Comparison of ENCODE assay signal across 25 cellular contexts in the genomic region with DNA sequence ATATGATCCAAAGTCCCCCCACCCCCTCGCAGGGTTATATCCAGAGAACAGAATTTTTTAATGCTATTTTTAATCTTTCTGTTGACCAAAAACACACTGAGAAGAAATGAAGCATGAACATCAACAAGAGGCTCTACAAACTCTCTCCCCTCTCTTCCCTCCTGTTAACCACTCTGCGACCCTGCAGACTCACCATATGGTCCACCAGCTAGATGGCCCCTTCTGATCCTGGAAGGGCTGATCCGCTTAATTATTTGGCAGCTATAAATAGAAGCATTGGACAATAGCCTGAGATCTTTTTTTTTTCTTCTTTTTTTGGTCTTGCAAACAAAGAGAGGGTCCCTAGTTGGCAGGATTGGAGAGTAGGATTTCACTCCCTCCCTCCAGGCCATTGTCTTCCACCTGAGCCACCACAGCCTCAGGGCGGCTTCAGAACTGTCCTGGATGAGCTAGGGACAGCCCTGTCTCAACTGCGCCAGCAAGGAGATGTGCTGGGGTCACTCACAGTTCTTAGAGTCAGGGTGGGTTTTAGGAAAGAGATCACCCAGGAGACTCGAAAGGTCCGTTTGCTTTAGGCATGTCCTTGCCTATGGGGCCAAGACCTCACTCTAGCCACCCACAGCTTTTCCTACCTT.
A peak's percentile ranks its signal among the peaks of the same experiment; 100 is the strongest.
DNase-seq lines count a peak whose midpoint lies in the region; ATAC-seq, FAIRE-seq and TF ChIP-seq lines count a peak whose summit lies in the region.
"Had no signal": no experiment of that assay in that cellular context is flagged by ENCODE, and none has a peak within 500 bp of the region (broad histone marks: within the 10 kb centered on the region; RNA-seq: fewer than 3 reads in every experiment).

No MANE protein-coding gene starts in this region.

- no peak overlapping the region for H3K9ac ChIP-seq in H1 (replicated peaks in 1 of 4; ENCODE audit: extremely low read depth in 1 of 4, low read depth in 3 of 4, low read length in 3 of 4)

- peak overlapping the region; percentile 38; the same call in 1 of the 2 replicates for H3K18ac ChIP-seq in H1 (ENCODE audit: extremely low read depth, low read length)

- H4K8ac ChIP-seq in H1 (ENCODE audit: extremely low read depth, insufficient read depth, low read length) = no peak overlapping the region

- H3K36me3 ChIP-seq in H1 (ENCODE audit: control insufficient read depth in 2 of 4, insufficient read depth in 4 of 4, low read length in 3 of 4) = no peaks in the 10 kb centered on the region

- no peak for TF ChIP-seq CTCF in H1 (IDR thresholded peaks at IDR 0.05; ENCODE audit: control extremely low read depth in 1 of 3, insufficient read depth in 1 of 3, low read depth in 1 of 3, low read length in 3 of 3)
- no peak for TF ChIP-seq CTCF in lower leg skin (IDR thresholded peaks at IDR 0.05)

- no peak for TF ChIP-seq RAD21 in H1 (IDR thresholded peaks at IDR 0.05 in 1 of 2, conservative IDR thresholded peaks at IDR 0.05 in 1 of 2; ENCODE audit: low read depth in 2 of 2, low read length in 2 of 2)

- 83% methylated on average over 7 of the region's 7 CpGs; no CpG with 5 or more reads in 1 of the 2 experiments for WGBS in H1 (ENCODE audit: extremely low coverage in 1 of 2, insufficient coverage in 1 of 2, insufficient read length in 1 of 2, insufficient replicate concordance in 2 of 2, low coverage in 1 of 2, low lambda C conversion rate in 2 of 2, missing lambda C conversion rate in 1 of 2), 2 experiments
- 70% methylated on average over 7 of the region's 7 CpGs for WGBS in right cardiac atrium
- 75 to 82% methylated on average over 7 of the region's 7 CpGs for WGBS in lower leg skin, 2 donors

- no peak overlapping the region for H2BK20ac ChIP-seq in H1 (ENCODE audit: low read length)

- DNase-seq in NCI-H2227 (lab: John Stamatoyannopoulos, UW; ENCODE audit: unreplicated experiment) = peak; percentile 6
- no peak for DNase-seq in NCI-H2227 treated with DMSO at 0.1 percent for 48 hours (lab: John Stamatoyannopoulos, UW)
- peak; percentile 42 for DNase-seq in NCI-H345 (lab: John Stamatoyannopoulos, UW)
- DNase-seq in H1 (ENCODE audit: low read depth in 1 of 2, low spot score in 2 of 2) = no peak
- DNase-seq in right cardiac atrium = no peak
- no peak for DNase-seq in RKO (ENCODE audit: low spot score)
- DNase-seq in lower leg skin (ENCODE audit: low spot score in 2 of 2) = no peak
- DNase-seq in COLO829 (ENCODE audit: low spot score) = no peak
- DNase-seq: activated CD4-positive, alpha-beta T cell treated with anti-CD3 and anti-CD28 coated beads for 4 hours; activated CD8-positive, alpha-beta memory T cell treated with anti-CD3 and anti-CD28 coated beads for 24 hours; activated T-cell treated with anti-CD3 and anti-CD28 coated beads, Interleukin-2, amount 50 U/mL, for 1 hour; body of pancreas; Caco-2; effector CD4-positive, alpha-beta T cell; foreskin keratinocyte; KG1; mesenchymal stem cell; MM.1S; NCI-H1436; NCI-H510A; nucleus accumbens; small intestine; stimulated activated CD4-positive, alpha-beta T cell treated with anti-CD3 and anti-CD28 coated beads, Interleukin-1b, Interleukin-23, amount 100 ng/mL, for 48 hours had no signal

- H3K27me3 ChIP-seq in H1 (replicated peaks in 1 of 4; ENCODE audit: control insufficient read depth in 3 of 4, extremely low read depth in 1 of 4, insufficient read depth in 3 of 4, low read length in 3 of 4) (no peaks in the 10 kb centered on the region), right cardiac atrium (ENCODE audit: control insufficient read depth, insufficient read depth) (no peaks in the 10 kb centered on the region)
- H3K27me3 ChIP-seq: body of pancreas, foreskin keratinocyte, hepatocyte had no signal

- no peak overlapping the region for H2BK120ac ChIP-seq in H1 (replicated peaks; ENCODE audit: low read depth, low read length)

- H2AFZ ChIP-seq in H1 (ENCODE audit: low read length) = no peak overlapping the region
- H2AFZ ChIP-seq: hepatocyte had no signal

- H3K23me2 ChIP-seq in H1 (ENCODE audit: low read depth, low read length) = no peaks in the 10 kb centered on the region; the same call in 1 of the 2 replicates

- H3K4me3 ChIP-seq in H1 (ENCODE audit: extremely low read depth in 1 of 4, insufficient read depth in 2 of 4, low read depth in 3 of 4, low read length in 4 of 4) (no peak overlapping the region), right cardiac atrium (ENCODE audit: low read length) (no peak overlapping the region), lower leg skin (ENCODE audit: low read depth, poor library complexity, severe bottlenecking) (no peak overlapping the region)
- H3K4me3 ChIP-seq: body of pancreas, hepatocyte had no signal

- no peaks in the 10 kb centered on the region for H3K79me2 ChIP-seq in H1 (ENCODE audit: control insufficient read depth in 1 of 2, insufficient read depth in 2 of 2, low read length in 2 of 2)
- H3K79me2 ChIP-seq: hepatocyte had no signal

- POLR2A ChIA-PET in H1 (lab: Charles Lee; ENCODE audit: partially characterized antibody) = interaction anchor here (0.6 to 0.7 kb wide), 3 partner anchors 9 to 380 kb away, joined by 3 to 4 read pairs (median 3); no protein-coding TSS in a partner anchor

- no peak for ATAC-seq in right cardiac atrium
- ATAC-seq: body of pancreas, foreskin keratinocyte had no signal

- intact Hi-C loops in right cardiac atrium (cut with DNase I) (no loop called here), lower leg skin (cut with DNase I; ENCODE audit: low total_unique reads) (no loop called here)

- no peak overlapping the region for H2BK12ac ChIP-seq in H1 (ENCODE audit: low read depth, low read length)

- H3K79me1 ChIP-seq in H1 (ENCODE audit: low read depth, low read length) = no peaks in the 10 kb centered on the region

- no peak overlapping the region for H4K91ac ChIP-seq in H1 (replicated peaks; ENCODE audit: insufficient read length, low read length)

- no peaks in the 10 kb centered on the region for H3K9me3 ChIP-seq in H1 (ENCODE audit: insufficient read depth in 2 of 2, low read depth in 1 of 2, low read length in 1 of 2)
- no peaks in the 10 kb centered on the region for H3K9me3 ChIP-seq in right cardiac atrium (ENCODE audit: control insufficient read depth, low read length)
- H3K9me3 ChIP-seq: body of pancreas, Caco-2 had no signal

- H4K20me1 ChIP-seq in H1 (replicated peaks in 1 of 2; ENCODE audit: control insufficient read depth in 1 of 2, insufficient read depth in 2 of 2, low read length in 2 of 2) = no peaks in the 10 kb centered on the region

- H4K5ac ChIP-seq in H1 (ENCODE audit: insufficient read length, low read depth, low read length) = no peak overlapping the region

- H3K56ac ChIP-seq in H1 (replicated peaks; ENCODE audit: insufficient read length, low read depth, low read length) = no peak overlapping the region

- FAIRE-seq in H1 (lab: Jason Lieb, UNC) = no peak
- FAIRE-seq: small intestine had no signal

- no peak overlapping the region for H3K4me2 ChIP-seq in H1 (ENCODE audit: insufficient read depth in 1 of 2, low read depth in 2 of 2, low read length in 2 of 2)
- H3K4me2 ChIP-seq: hepatocyte had no signal

- 0 out of 2 replicates have a peak overlapping the region, but pooled peaks have one; percentile 10 for H2BK15ac ChIP-seq in H1 (ENCODE audit: low read length)

- no peak overlapping the region for H3K4ac ChIP-seq in H1 (replicated peaks; ENCODE audit: insufficient read length, low read depth, low read length)

- no peak overlapping the region; the same call in 1 of the 2 replicates for H2AK5ac ChIP-seq in H1 (ENCODE audit: low read depth, low read length)

- CTCF ChIA-PET in H1 (lab: Charles Lee; ENCODE audit: partially characterized antibody) = interaction anchor here (0.6 to 2.3 kb wide), 5 partner anchors 12 to 164 kb away, joined by 3 to 6 read pairs (median 5); no protein-coding TSS in a partner anchor

- H2BK5ac ChIP-seq in H1 (ENCODE audit: low read depth, low read length) = no peak overlapping the region

- H3K23ac ChIP-seq in H1 (ENCODE audit: insufficient read length) = no peak overlapping the region

- H3K4me1 ChIP-seq in H1 (replicated peaks in 1 of 4; ENCODE audit: control insufficient read depth in 3 of 4, insufficient read depth in 4 of 4, low read length in 3 of 4) = peaks cover 0 to 3% (median 0%) of the 10 kb centered on the region in 4 experiments; a peak in 1 of 7 replicates
- no peaks in the 10 kb centered on the region for H3K4me1 ChIP-seq in right cardiac atrium (ENCODE audit: control insufficient read depth, insufficient read depth, low read length)
- H3K4me1 ChIP-seq: Caco-2, foreskin keratinocyte had no signal

- no peak for TF ChIP-seq EP300 in H1 (IDR thresholded peaks at IDR 0.05; ENCODE audit: borderline replicate concordance in 1 of 2, low read depth in 2 of 2, low read length in 2 of 2)

- TF ChIP-seq POLR2A in H1 (IDR thresholded peaks at IDR 0.05; ENCODE audit: control extremely low read depth in 1 of 2, low read depth in 2 of 2, low read length in 2 of 2) (no peak), lower leg skin (IDR thresholded peaks at IDR 0.05) (no peak)

- H3K14ac ChIP-seq in H1 (ENCODE audit: insufficient read length) = no peak overlapping the region

- no peak overlapping the region for H3K27ac ChIP-seq in H1 (ENCODE audit: low read depth, low read length)
- H3K27ac ChIP-seq in right cardiac atrium (ENCODE audit: low read length) = no peak overlapping the region
- H3K27ac ChIP-seq: body of pancreas, foreskin keratinocyte, hepatocyte, RWPE1 had no signal

TF ChIP-seq in H1, 55 proteins besides CTCF, POLR2A, EP300 and RAD21:
- TF ChIP-seq RBBP5 (IDR thresholded peaks at IDR 0.05; ENCODE audit: borderline replicate concordance, low read depth, low read length) = no peak
- no peak for TF ChIP-seq ASH2L (IDR thresholded peaks at IDR 0.05; ENCODE audit: low read length)
- no peak for TF ChIP-seq POLR2AphosphoS5 (IDR thresholded peaks at IDR 0.05; ENCODE audit: low read depth, low read length)
TF ChIP-seq in H1: peak in this region for 0.

Comparison
In these comparisons a context has a peak if more than half of its experiments do, and no peak if none do; other contexts are left out.
1. DNase-seq: peak in NCI-H2227 (single experiment) and NCI-H345 (single experiment); none in NCI-H2227 treated with DMSO at 0.1 percent for 48 hours (single experiment), H1 (0 of 2), right cardiac atrium (0 of 3), RKO (single experiment), lower leg skin (0 of 2) and COLO829 (single experiment).